13 cellular contexts compared by ENCODE assay signal in genomic region chr21:32456497-32456918, GRCh38. TPM values are rescaled to one million over a fixed set of nuclear protein-coding genes. Genes with fewer than 3 reads are reported as not detected.
DNase-seq lines count a peak whose midpoint lies in the region; ATAC-seq, FAIRE-seq and TF ChIP-seq lines count a peak whose summit lies in the region.
"Had no signal": no experiment of that assay in that cellular context is flagged by ENCODE, and none has a peak within 500 bp of the region (broad histone marks: within the 10 kb centered on the region; RNA-seq: fewer than 3 reads in every experiment).

No MANE protein-coding gene starts in this region.

- peak overlapping the region; percentile 83 for H3K27ac ChIP-seq in stomach smooth muscle (ENCODE audit: low read length)
- H3K27ac ChIP-seq: parathyroid adenoma had no signal

- FAIRE-seq in bronchial epithelial cell (lab: Jason Lieb, UNC) = no peak

- peaks cover 33% of the 10 kb centered on the region for H3K4me1 ChIP-seq in stomach smooth muscle (ENCODE audit: control insufficient read depth, insufficient read depth, low read length)
- H3K4me1 ChIP-seq: Caco-2 had no signal

- ATAC-seq in GM21576 (IDR thresholded peaks at IDR 0.05; ENCODE audit: unreplicated experiment) (no peak), GM18861 (IDR thresholded peaks at IDR 0.05; ENCODE audit: unreplicated experiment) (no peak)

- DNase-seq in HCEC 1CT = peak; percentile 59
- peak; percentile 51 for DNase-seq in bronchial epithelial cell (ENCODE audit: low read depth)
- peak; percentile 71 for DNase-seq in hepatic stellate cell (ENCODE audit: low spot score)
- no peak for DNase-seq in activated naive CD4-positive, alpha-beta T cell (lab: John Stamatoyannopoulos, UW)
- DNase-seq in COR-L47 (lab: John Stamatoyannopoulos, UW) = no peak
- DNase-seq: activated CD8-positive, alpha-beta memory T cell treated with anti-CD3 and anti-CD28 coated beads, Interleukin-2, amount 50 U/mL, for 48 hours; Caco-2; MG63; NCI-H510A had no signal

- H3K9ac ChIP-seq in stomach smooth muscle (ENCODE audit: low read length in 2 of 2) = peak overlapping the region in 1 of 2 donors; percentile 40
- H3K9ac ChIP-seq: parathyroid adenoma had no signal

- no peak overlapping the region for H3K4me3 ChIP-seq in bronchial epithelial cell (ENCODE audit: low read depth, low read length)
- H3K4me3 ChIP-seq in stomach smooth muscle (ENCODE audit: low read length in 2 of 2) = peak overlapping the region in 1 of 2 donors; percentile 29
- H3K4me3 ChIP-seq: MG63 had no signal

- TF ChIP-seq CTCF in bronchial epithelial cell (IDR thresholded peaks at IDR 0.05; ENCODE audit: insufficient read depth, low read length, severe bottlenecking) = no peak

- H3K27me3 ChIP-seq in bronchial epithelial cell (ENCODE audit: control insufficient read depth, insufficient read depth, low read length) (no peaks in the 10 kb centered on the region), stomach smooth muscle (ENCODE audit: control insufficient read depth in 1 of 2, insufficient read depth in 2 of 2, low read length in 2 of 2) (no peaks in the 10 kb centered on the region)
- H3K27me3 ChIP-seq: MG63 had no signal

- H3K36me3 ChIP-seq in bronchial epithelial cell (ENCODE audit: control insufficient read depth, insufficient read depth, low read length) = peaks cover 16% of the 10 kb centered on the region
- peaks cover 16 to 25% of the 10 kb centered on the region in 2 donors for H3K36me3 ChIP-seq in stomach smooth muscle (ENCODE audit: control insufficient read depth in 2 of 2, insufficient read depth in 2 of 2, low read length in 2 of 2)
- H3K36me3 ChIP-seq: MG63 had no signal

- H3K9me3 ChIP-seq in stomach smooth muscle (ENCODE audit: control insufficient read depth in 2 of 2, low read length in 2 of 2) = no peaks in the 10 kb centered on the region
- H3K9me3 ChIP-seq: Caco-2, MG63 had no signal

RNA-seq across cellular contexts. Expression of gene EVA1C, which starts 44.0 kb away (rescaled TPM):
- 8.8 and 9.0 TPM in 2 replicates for total RNA-seq in bronchial epithelial cell
- total RNA-seq: Caco-2 had no signal

Comparison
In these comparisons a context has a peak if more than half of its experiments do, and no peak if none do; other contexts are left out.
1. DNase-seq: peak in HCEC 1CT (single experiment), bronchial epithelial cell (single experiment) and hepatic stellate cell (single experiment); none in activated naive CD4-positive, alpha-beta T cell (0 of 4) and COR-L47 (single experiment).